In genomic region chr2:27765621-27766286, GRCh38 we compare ENCODE assay signal across 8 cellular contexts. TPM values are rescaled to one million over a fixed set of nuclear protein-coding genes. Genes with fewer than 3 reads are reported as not detected.
DNase-seq lines count a peak whose midpoint lies in the region; ATAC-seq and TF ChIP-seq lines count a peak whose summit lies in the region.

No MANE protein-coding gene starts in this region.

- no peaks in the 10 kb centered on the region for H4K20me1 ChIP-seq in OCI-LY1 (ENCODE audit: insufficient read depth, low read length)

- H3K27ac ChIP-seq in OCI-LY1 (ENCODE audit: low read depth, low read length, poor library complexity, severe bottlenecking) = no peak overlapping the region

- peaks cover 9% of the 10 kb centered on the region for H3K4me1 ChIP-seq in OCI-LY1 (ENCODE audit: insufficient read depth, low read length, severe bottlenecking)

- H2AFZ ChIP-seq in OCI-LY1 (ENCODE audit: low read length) = peak overlapping the region; percentile 90

- H3K27ac Mint-ChIP-seq in immature natural killer cell = peak overlapping the region in 3 of 6 donors; percentile 2 to 73 (median 37)

- H3K4me1 Mint-ChIP-seq in immature natural killer cell = peaks cover 13% of the 10 kb centered on the region in 2 donors

- no peaks in the 10 kb centered on the region; the same call in 1 of the 2 replicates for H3K27me3 ChIP-seq in OCI-LY1 (ENCODE audit: insufficient read depth, low read length)

- H3K79me2 ChIP-seq in OCI-LY1 (ENCODE audit: insufficient read depth, low read length) = no peaks in the 10 kb centered on the region

- H3K36me3 Mint-ChIP-seq in immature natural killer cell = no peaks in the 10 kb centered on the region

- peak overlapping the region; percentile 44 to 76 (median 67) for H3K4me3 Mint-ChIP-seq in immature natural killer cell

- H3K9me3 ChIP-seq in OCI-LY1 (ENCODE audit: low read length) = no peaks in the 10 kb centered on the region

- DNase-seq in activated naive CD4-positive, alpha-beta T cell treated with anti-CD3 and anti-CD28 coated beads, Interleukin-2, amount 50 U/mL, for 16 hours = peak; percentile 69
- DNase-seq in immature natural killer cell (peak; percentile 20 to 57 (median 44)), NCI-H526 treated with DMSO at 0.1 percent for 48 hours (lab: John Stamatoyannopoulos, UW) (no peak)
- peak; percentile 49 to 50 for DNase-seq in stimulated activated CD4-positive, alpha-beta T cell treated with anti-CD3 and anti-CD28 coated beads, Interleukin-2, amount 100 ng/mL, for 48 hours

- H3F3A ChIP-seq in OCI-LY1 (ENCODE audit: insufficient read depth, low read length) = no peaks in the 10 kb centered on the region

- no peak for ATAC-seq in GM18867 (IDR thresholded peaks at IDR 0.05; ENCODE audit: unreplicated experiment)
- no peak for ATAC-seq in GM19035 (IDR thresholded peaks at IDR 0.05; ENCODE audit: unreplicated experiment)
- ATAC-seq in HG02571 (IDR thresholded peaks at IDR 0.05; ENCODE audit: unreplicated experiment) = no peak

- H3K4me3 ChIP-seq in OCI-LY1 (ENCODE audit: low read depth, low read length, poor library complexity, severe bottlenecking) = peak overlapping the region; percentile 51

- H3K9me2 ChIP-seq in OCI-LY1 (ENCODE audit: low read depth, low read length) = no peaks in the 10 kb centered on the region

- H3K4me2 ChIP-seq in OCI-LY1 (ENCODE audit: low read length) = peak overlapping the region; percentile 76

- peaks cover 5 to 8% (median 8%) of the 10 kb centered on the region in 3 donors for H3K27me3 Mint-ChIP-seq in immature natural killer cell (ENCODE audit: low read depth in 3 of 3)

- H3K9me3 Mint-ChIP-seq in immature natural killer cell = no peaks in the 10 kb centered on the region

- peak overlapping the region; percentile 43; the same call in 1 of the 2 replicates for H3K9ac ChIP-seq in OCI-LY1 (ENCODE audit: low read length)

- no peaks in the 10 kb centered on the region for H3K36me3 ChIP-seq in OCI-LY1 (ENCODE audit: insufficient read depth, low read length)

- no peak for TF ChIP-seq CTCF in OCI-LY1 (IDR thresholded peaks at IDR 0.05; ENCODE audit: low read length)

RNA-seq across cellular contexts. Expression of gene MRPL33, which starts 5.8 kb away (rescaled TPM):
- polyA plus RNA-seq in immature natural killer cell = 100 to 1,000 TPM; 190 to 266 (median 238) TPM
